8 cellular contexts compared by ENCODE assay signal in the genomic region with DNA sequence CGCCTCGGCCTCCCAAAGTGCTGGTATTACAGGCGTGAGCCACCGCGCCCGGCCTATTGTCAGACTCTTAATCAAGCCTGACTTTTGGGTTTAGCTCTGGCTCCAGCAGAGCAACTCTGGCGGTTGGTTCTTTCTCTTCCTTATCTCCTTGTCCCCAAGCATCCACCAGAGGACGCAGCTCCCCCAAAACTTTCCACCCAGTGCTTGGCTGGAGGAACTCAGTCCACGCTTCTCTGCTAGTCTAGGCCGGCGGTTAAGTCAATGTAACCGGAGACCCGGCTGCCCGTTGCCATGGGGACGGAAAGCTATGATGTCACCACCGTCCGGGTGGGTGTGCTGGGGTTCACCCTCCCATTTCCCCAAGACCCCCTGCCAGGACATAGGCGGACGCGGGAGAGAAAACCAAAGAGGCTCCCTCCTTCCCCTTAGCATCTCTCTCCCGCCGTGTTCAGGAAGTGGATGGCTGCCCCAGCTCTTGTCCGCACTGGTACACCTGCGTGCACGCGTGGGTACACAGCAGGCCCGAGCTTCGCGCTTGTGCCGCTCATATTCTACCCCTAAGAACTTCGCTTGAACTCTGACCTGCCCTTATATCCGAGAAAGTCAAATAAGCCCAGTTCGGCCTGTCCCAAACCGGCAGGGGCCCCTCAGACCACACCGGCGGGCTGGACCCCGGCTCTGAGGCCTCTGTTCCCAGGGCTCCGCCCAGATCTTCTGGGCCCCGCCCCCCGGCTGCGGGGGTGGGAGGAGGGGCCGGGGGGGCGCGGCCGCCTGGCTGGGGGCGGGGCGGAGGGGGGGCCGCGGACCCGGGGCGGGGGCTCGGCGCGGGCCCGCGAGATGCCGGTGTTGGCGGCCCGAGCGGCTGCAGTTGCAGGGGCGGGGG. TPM values are rescaled to one million over a fixed set of nuclear protein-coding genes. Genes with fewer than 3 reads are reported as not detected.
DNase-seq lines count a peak whose midpoint lies in the region; FAIRE-seq and TF ChIP-seq lines count a peak whose summit lies in the region.

A gene with protein sequence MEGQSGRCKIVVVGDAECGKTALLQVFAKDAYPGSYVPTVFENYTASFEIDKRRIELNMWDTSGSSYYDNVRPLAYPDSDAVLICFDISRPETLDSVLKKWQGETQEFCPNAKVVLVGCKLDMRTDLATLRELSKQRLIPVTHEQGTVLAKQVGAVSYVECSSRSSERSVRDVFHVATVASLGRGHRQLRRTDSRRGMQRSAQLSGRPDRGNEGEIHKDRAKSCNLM (plus strand): TSS at position 825 of the 883 bp plus-strand sequence. CDS start 117 bp downstream, outside the sequence.

- H3K36me3 Mint-ChIP-seq in HFFc6 (ENCODE audit: low read depth): no peaks in the 10 kb centered on the region

- H3K4me1 Mint-ChIP-seq in HFFc6 (ENCODE audit: low read depth): peaks cover 19% of the 10 kb centered on the region

- peak; percentile 85 for TF ChIP-seq CTCF in HFFc6 (IDR thresholded peaks at IDR 0.05)

- no peaks in the 10 kb centered on the region for H3K9me3 Mint-ChIP-seq in HFFc6

- peak; percentile 80 for DNase-seq in CMK (ENCODE audit: low read depth)
- peak; percentile 95 for DNase-seq in HFFc6
- peak; percentile 29 to 76 for DNase-seq in NCI-H446 (lab: John Stamatoyannopoulos, UW)
- peak; percentile 66 for DNase-seq in activated CD4-positive, alpha-beta T cell treated with anti-CD3 and anti-CD28 coated beads for 1 hour
- peak; percentile 94 for DNase-seq in cerebellar cortex (ENCODE audit: low spot score)
- peak; percentile 87 for DNase-seq in smooth muscle cell of the brain vasculature (ENCODE audit: low read depth, low spot score)
- DNase-seq in cortex of kidney (lab: John Stamatoyannopoulos, UW): no peak

- peak within 1 kb of the TSS; percentile 92 for H3K4me3 Mint-ChIP-seq in HFFc6

- peak within 1 kb of the TSS; percentile 92 for H3K27ac Mint-ChIP-seq in HFFc6

- peak; percentile 91 for FAIRE-seq in islet of Langerhans (lab: Jason Lieb, UNC)

- peaks cover 7% of the 10 kb centered on the region for H3K27me3 Mint-ChIP-seq in HFFc6 (ENCODE audit: insufficient read depth)

RNA-seq across cellular contexts. Expression of the gene that starts here (rescaled TPM):
- total RNA-seq in HFFc6 (2021; fragmentation: NEBNext Ultra II Directional; extraction: Animal tissue kit (Norgen Biotek cat#: 25700)): under 1 TPM; 0.14 to 0.43 (median 0.37) TPM

Comparison
In these comparisons a context has a peak if more than half of its experiments do, and no peak if none do; other contexts are left out.
1. Peak in DNase-seq in HFFc6; RNA of the gene not detected or under 1 TPM.